19 cellular contexts compared by ENCODE assay signal in the genomic region with DNA sequence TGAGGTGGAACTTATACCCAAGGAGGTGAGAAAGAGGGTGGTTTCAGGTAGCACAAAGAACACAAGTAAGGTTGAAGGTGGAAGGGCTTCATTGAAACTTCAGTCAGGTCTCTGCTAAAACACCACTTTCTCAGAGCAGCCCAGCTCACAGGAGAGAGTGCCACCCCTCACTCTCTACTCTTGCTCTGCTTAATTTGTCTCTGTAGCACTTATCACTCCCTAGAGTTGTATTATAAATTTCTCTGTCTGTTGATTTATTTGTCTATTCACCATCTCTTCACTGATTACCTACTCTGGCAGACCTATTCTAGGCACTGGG.
"Had no signal": no experiment of that assay in that cellular context is flagged by ENCODE, and none has a peak within 500 bp of the region (broad histone marks: within the 10 kb centered on the region; RNA-seq: fewer than 3 reads in every experiment).

No MANE protein-coding gene starts in this region.

- H3K9me3 ChIP-seq: lower lobe of right lung, ovary, psoas muscle, sigmoid colon, stomach, thyroid gland, vagina had no signal

- H3K4me1 ChIP-seq: lower lobe of right lung, psoas muscle, sigmoid colon, stomach, thyroid gland, vagina had no signal

- H3K4me3 ChIP-seq: lower lobe of right lung, ovary, psoas muscle, sigmoid colon, stomach, thyroid gland, vagina had no signal

- H3K36me3 Mint-ChIP-seq: memory B cell; natural killer cell treated with Interleukin-12 subunit alpha and Interleukin-12 subunit beta and Interleukin-15 and Interleukin-18, amount 100 ng/mL, for 72 hours; stimulated activated effector memory CD8-positive, alpha-beta T cell treated with anti-CD3 and anti-CD28 coated beads, Interleukin-12 subunit alpha, Interleukin-12 subunit beta, amount 100 ng/mL, for 72 hours had no signal

- ATAC-seq: left ventricle myocardium superior; lower lobe of right lung; natural killer cell treated with Interleukin-12 subunit alpha and Interleukin-12 subunit beta and Interleukin-15 and Interleukin-18, amount 100 ng/mL, for 72 hours; psoas muscle; right cardiac atrium; stimulated activated effector memory CD8-positive, alpha-beta T cell treated with anti-CD3 and anti-CD28 coated beads, Interleukin-12 subunit alpha, Interleukin-12 subunit beta, amount 100 ng/mL, for 72 hours had no signal

- H3K4me1 Mint-ChIP-seq: memory B cell; stimulated activated effector memory CD8-positive, alpha-beta T cell treated with anti-CD3 and anti-CD28 coated beads, Interleukin-12 subunit alpha, Interleukin-12 subunit beta, amount 100 ng/mL, for 72 hours had no signal

- H3K27me3 Mint-ChIP-seq: memory B cell had no signal

- H3K27ac ChIP-seq: lower lobe of right lung, ovary, psoas muscle, sigmoid colon, stomach, thyroid gland, vagina had no signal

- H3K4me3 Mint-ChIP-seq: memory B cell; natural killer cell treated with Interleukin-12 subunit alpha and Interleukin-12 subunit beta and Interleukin-15 and Interleukin-18, amount 100 ng/mL, for 72 hours; stimulated activated effector memory CD8-positive, alpha-beta T cell treated with anti-CD3 and anti-CD28 coated beads, Interleukin-12 subunit alpha, Interleukin-12 subunit beta, amount 100 ng/mL, for 72 hours had no signal

- H3K36me3 ChIP-seq: lower lobe of right lung, ovary, sigmoid colon, stomach, thyroid gland, vagina had no signal

- H3K27me3 ChIP-seq: ovary, sigmoid colon, stomach, thyroid gland, vagina had no signal

- H3K27ac Mint-ChIP-seq: memory B cell; natural killer cell treated with Interleukin-12 subunit alpha and Interleukin-12 subunit beta and Interleukin-15 and Interleukin-18, amount 100 ng/mL, for 72 hours; stimulated activated effector memory CD8-positive, alpha-beta T cell treated with anti-CD3 and anti-CD28 coated beads, Interleukin-12 subunit alpha, Interleukin-12 subunit beta, amount 100 ng/mL, for 72 hours had no signal

- DNase-seq: cortex of kidney; effector CD4-positive, alpha-beta T cell; left ventricle myocardium superior; lower lobe of right lung; ovary; posterior cingulate gyrus; psoas muscle; right cardiac atrium; sigmoid colon; stimulated activated CD4-positive, alpha-beta T cell treated with anti-CD3 and anti-CD28 coated beads, Interleukin-2, amount 100 ng/mL, for 24 hours; stimulated activated CD4-positive, alpha-beta T cell treated with anti-CD3 and anti-CD28 coated beads, Interleukin-4, amount 100 ng/mL, for 24 hours; stimulated activated naive CD4-positive, alpha-beta T cell treated with Interleukin-2 at 50 U/mL for 16 hours; stomach; thyroid gland; trophoblast cell had no signal
